In the genomic region with DNA sequence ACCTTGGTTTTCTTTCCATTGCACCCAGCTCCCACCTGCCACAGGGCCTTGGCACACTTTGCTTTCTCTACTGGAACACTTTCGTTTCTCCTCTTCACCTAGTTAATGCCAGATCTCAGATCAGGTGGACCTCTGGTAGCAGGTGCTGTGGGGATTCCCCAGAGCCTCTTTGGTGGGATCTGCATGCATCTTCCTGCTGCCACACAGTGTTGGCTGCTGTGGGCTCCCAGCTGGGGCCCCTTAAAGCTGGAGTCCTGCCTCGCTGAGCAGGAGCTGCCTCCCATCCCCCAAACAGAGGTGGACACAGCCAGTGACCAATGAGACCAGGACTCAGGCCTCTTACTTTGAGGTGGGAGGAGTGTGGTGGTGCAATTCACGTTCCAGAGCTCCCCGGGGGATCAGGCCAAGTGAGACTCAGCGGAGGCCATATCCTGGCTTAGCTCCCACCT, we compare ENCODE assay signal across 21 cellular contexts. TPM values are rescaled to one million over a fixed set of nuclear protein-coding genes. Genes with fewer than 3 reads are reported as not detected.
DNase-seq lines count a peak whose midpoint lies in the region; ATAC-seq, FAIRE-seq and TF ChIP-seq lines count a peak whose summit lies in the region.
"Had no signal": no experiment of that assay in that cellular context is flagged by ENCODE, and none has a peak within 500 bp of the region (broad histone marks: within the 10 kb centered on the region; RNA-seq: fewer than 3 reads in every experiment).

No MANE protein-coding gene starts in this region.

- H3K4me1 ChIP-seq in astrocyte (ENCODE audit: insufficient read depth, low read length) = peaks cover 6% of the 10 kb centered on the region
- H3K4me1 ChIP-seq in subcutaneous abdominal adipose tissue (ENCODE audit: control insufficient read depth in 5 of 5, insufficient read depth in 5 of 5, low read length in 5 of 5) = peaks cover 0 to 64% (median 44%) of the 10 kb centered on the region in 5 donors
- H3K4me1 ChIP-seq in GM23248 (ENCODE audit: insufficient read depth) = peaks cover 3% of the 10 kb centered on the region; the same call in 1 of the 2 replicates
- H3K4me1 ChIP-seq: foreskin keratinocyte had no signal

- in situ Hi-C loops in GM23248 (cut with MboI) = no loop called here

- no peaks in the 10 kb centered on the region for H3K36me3 ChIP-seq in astrocyte (ENCODE audit: insufficient read depth, low read length)
- no peaks in the 10 kb centered on the region for H3K36me3 ChIP-seq in subcutaneous abdominal adipose tissue (ENCODE audit: control insufficient read depth in 5 of 5, insufficient read depth in 5 of 5, low read length in 5 of 5)
- no peaks in the 10 kb centered on the region for H3K36me3 ChIP-seq in GM23248 (ENCODE audit: low read depth)

- no peaks in the 10 kb centered on the region for H3K79me2 ChIP-seq in astrocyte (ENCODE audit: insufficient read depth, low read length)
- no peaks in the 10 kb centered on the region for H3K79me2 ChIP-seq in GM23248 (ENCODE audit: insufficient read depth)
- H3K79me2 ChIP-seq: hepatocyte had no signal

- peaks cover 7% of the 10 kb centered on the region for H3K9me3 Mint-ChIP-seq in astrocyte (ENCODE audit: unreplicated experiment)
- H3K9me3 Mint-ChIP-seq: activated CD8-positive, alpha-beta T cell treated with anti-CD3 and anti-CD28 coated beads for 36 hours; CD4-positive, alpha-beta T cell; central memory CD8-positive, alpha-beta T cell had no signal

- H3K4me1 Mint-ChIP-seq in astrocyte (ENCODE audit: low read depth, unreplicated experiment) = peaks cover 10% of the 10 kb centered on the region
- H3K4me1 Mint-ChIP-seq: central memory CD8-positive, alpha-beta T cell had no signal

- H3K9me3 ChIP-seq in astrocyte (ENCODE audit: insufficient read depth, low read depth, low read length) (no peaks in the 10 kb centered on the region), subcutaneous abdominal adipose tissue (ENCODE audit: control insufficient read depth in 5 of 5, low read length in 5 of 5) (peaks cover 0 to 7% (median 3%) of the 10 kb centered on the region in 5 donors), GM23248 (ENCODE audit: low read depth) (no peaks in the 10 kb centered on the region)

- H3K27ac ChIP-seq in astrocyte (ENCODE audit: low read depth, low read length) = no peak overlapping the region
- H3K27ac ChIP-seq in subcutaneous abdominal adipose tissue (ENCODE audit: low read depth, low read length) = peak overlapping the region; percentile 94
- no peak overlapping the region for H3K27ac ChIP-seq in GM23248
- H3K27ac ChIP-seq: foreskin keratinocyte, RWPE1 had no signal

- H3K27me3 Mint-ChIP-seq in astrocyte (ENCODE audit: low read depth, unreplicated experiment) = peaks cover 32% of the 10 kb centered on the region

- no peaks in the 10 kb centered on the region for H3K9me2 ChIP-seq in GM23248 (ENCODE audit: insufficient read depth)

- no peak for TF ChIP-seq CTCF in astrocyte (IDR thresholded peaks at IDR 0.05; ENCODE audit: insufficient read depth, low read depth, low read length)

- 61% methylated on average over 3 to 5 of the region's 5 CpGs for WGBS in GM23248 (ENCODE audit: low coverage in 1 of 2, low lambda C conversion rate in 2 of 2, missing lambda C conversion rate in 2 of 2), 2 experiments

- H3K4me2 ChIP-seq in astrocyte (ENCODE audit: low read length) (no peak overlapping the region), GM23248 (ENCODE audit: unreplicated experiment) (no peak overlapping the region)
- H3K4me2 ChIP-seq: hepatocyte had no signal

- DNase-seq in HuH-7.5 (ENCODE audit: low spot score) (peak; percentile 51), astrocyte (ENCODE audit: low read depth) (no peak), iris pigment epithelial cell (ENCODE audit: low read depth) (peak; percentile 42), NCI-H2107 (lab: John Stamatoyannopoulos, UW) (no peak), SK-N-DZ (ENCODE audit: low spot score) (no peak), GM23248 (no peak)
- DNase-seq: activated CD8-positive, alpha-beta T cell treated with anti-CD3 and anti-CD28 coated beads for 36 hours; activated naive CD4-positive, alpha-beta T cell; activated T-cell treated with anti-CD3 and anti-CD28 coated beads, Interleukin-2, amount 50 U/mL, for 1 hour; CD4-positive, alpha-beta T cell; foreskin keratinocyte; NCI-H1417; NCI-H526; stimulated activated CD4-positive, alpha-beta T cell treated with anti-CD3 and anti-CD28 coated beads, Interleukin-1b, Interleukin-23, amount 100 ng/mL, for 48 hours had no signal

- H3F3A ChIP-seq in GM23248 (ENCODE audit: insufficient read depth) = peaks cover 8% of the 10 kb centered on the region

- no peak for FAIRE-seq in astrocyte (lab: Jason Lieb, UNC)

- H3K4me3 ChIP-seq in astrocyte (ENCODE audit: insufficient read depth, low read depth, low read length) = no peak overlapping the region
- H3K4me3 ChIP-seq in subcutaneous abdominal adipose tissue (ENCODE audit: low read depth in 1 of 5, low read length in 5 of 5) = no peak overlapping the region
- H3K4me3 ChIP-seq in GM23248 = no peak overlapping the region
- H3K4me3 ChIP-seq: hepatocyte, skin epidermis had no signal

- peaks cover 3% of the 10 kb centered on the region for H3K27me3 ChIP-seq in astrocyte (ENCODE audit: insufficient read depth, low read length)
- no peaks in the 10 kb centered on the region for H3K27me3 ChIP-seq in subcutaneous abdominal adipose tissue (ENCODE audit: control insufficient read depth in 5 of 5, insufficient read depth in 4 of 5, low read length in 5 of 5)
- no peaks in the 10 kb centered on the region for H3K27me3 ChIP-seq in GM23248 (replicated peaks; ENCODE audit: insufficient read depth)
- H3K27me3 ChIP-seq: hepatocyte had no signal

- H2AFZ ChIP-seq in astrocyte (ENCODE audit: low read depth, low read length) (no peak overlapping the region), GM23248 (no peak overlapping the region)
- H2AFZ ChIP-seq: hepatocyte had no signal

- no peaks in the 10 kb centered on the region for H4K20me1 ChIP-seq in astrocyte (ENCODE audit: insufficient read depth, low read length)
- no peaks in the 10 kb centered on the region for H4K20me1 ChIP-seq in GM23248 (ENCODE audit: insufficient read depth)

- no peak overlapping the region for H3K4me3 Mint-ChIP-seq in astrocyte (ENCODE audit: unreplicated experiment)
- H3K4me3 Mint-ChIP-seq: activated CD8-positive, alpha-beta T cell treated with anti-CD3 and anti-CD28 coated beads for 36 hours; CD4-positive, alpha-beta T cell; central memory CD8-positive, alpha-beta T cell; stimulated activated memory B cell treated with anti-CD40 and anti-IgM and Interleukin-4, amounts not matched to agents 10 μg/mL and 1 μg/mL and 100 μg/mL, for 72 hours had no signal

- H3K9ac ChIP-seq in astrocyte (ENCODE audit: low read length) (no peak overlapping the region), subcutaneous abdominal adipose tissue (ENCODE audit: low read length in 5 of 5) (no peak overlapping the region), GM23248 (no peak overlapping the region)

- peak overlapping the region; percentile 3 for H3K27ac Mint-ChIP-seq in astrocyte (ENCODE audit: unreplicated experiment)
- H3K27ac Mint-ChIP-seq: activated CD8-positive, alpha-beta T cell treated with anti-CD3 and anti-CD28 coated beads for 36 hours; CD4-positive, alpha-beta T cell; stimulated activated memory B cell treated with anti-CD40 and anti-IgM and Interleukin-4, amounts not matched to agents 10 μg/mL and 1 μg/mL and 100 μg/mL, for 72 hours had no signal

- no peak for ATAC-seq in GM18498 (IDR thresholded peaks at IDR 0.05; ENCODE audit: unreplicated experiment)
- ATAC-seq: activated CD8-positive, alpha-beta T cell treated with anti-CD3 and anti-CD28 coated beads for 36 hours; foreskin keratinocyte; stimulated activated memory B cell treated with anti-CD40 and anti-IgM and Interleukin-4, amounts not matched to agents 10 μg/mL and 1 μg/mL and 100 μg/mL, for 72 hours had no signal

- peaks cover 5% of the 10 kb centered on the region for H3K36me3 Mint-ChIP-seq in astrocyte (ENCODE audit: low read depth, unreplicated experiment)
- H3K36me3 Mint-ChIP-seq: stimulated activated memory B cell treated with anti-CD40 and anti-IgM and Interleukin-4, amounts not matched to agents 10 μg/mL and 1 μg/mL and 100 μg/mL, for 72 hours had no signal

RNA-seq across cellular contexts. Expression of a gene that starts 28.4 kb away (rescaled TPM):
- total RNA-seq in astrocyte = 33.8 and 34.6 TPM in 2 replicates
- 13.0 and 16.6 TPM in 2 replicates for polyA plus RNA-seq in SK-N-DZ (2014; cell fraction: cytosol; rRNA removed)
- 9.2 and 13.7 TPM in 2 replicates for polyA plus RNA-seq in SK-N-DZ (2014; cell fraction: nucleus; rRNA removed)
- total RNA-seq in GM23248 (2014; rRNA removed; shearing (Covaris generic)) = 54.4 and 73.8 TPM in 2 replicates
- polyA plus RNA-seq in GM23248 (2016; fragmentation: Nextera tagmentation; extraction: Ambion mirVana) = 46.5 and 47.1 TPM in 2 replicates

Comparison
In these comparisons a context has a peak if more than half of its experiments do, and no peak if none do; other contexts are left out.
1. DNase-seq: peak in HuH-7.5 (single experiment) and iris pigment epithelial cell (single experiment); none in astrocyte (single experiment), NCI-H2107 (single experiment), SK-N-DZ (single experiment) and GM23248 (single experiment).